ENCODE assay signal across 10 cellular contexts in the genomic region with DNA sequence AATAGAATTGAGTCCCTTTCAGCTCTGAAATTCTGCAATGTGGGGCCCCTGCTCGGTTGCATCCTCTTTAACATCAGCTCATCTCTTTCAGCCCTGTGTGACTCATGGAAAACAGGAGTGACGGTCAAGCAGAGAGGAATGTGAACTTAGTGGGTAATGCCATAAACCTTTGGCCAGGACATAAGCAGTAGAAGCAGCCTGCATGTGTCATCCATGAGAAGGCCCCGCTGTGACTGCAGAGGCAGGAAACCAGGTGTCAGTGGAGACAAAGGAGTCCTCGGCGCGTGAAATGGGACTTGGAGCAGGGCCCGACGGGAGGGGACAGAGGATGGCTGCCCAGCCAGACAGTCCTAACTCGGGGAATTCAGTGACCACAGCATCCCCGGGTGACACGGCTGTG. TPM values are rescaled to one million over a fixed set of nuclear protein-coding genes. Genes with fewer than 3 reads are reported as not detected.
DNase-seq lines count a peak whose midpoint lies in the region; ATAC-seq and TF ChIP-seq lines count a peak whose summit lies in the region.
"Had no signal": no experiment of that assay in that cellular context is flagged by ENCODE, and none has a peak within 500 bp of the region (broad histone marks: within the 10 kb centered on the region; RNA-seq: fewer than 3 reads in every experiment).

No MANE protein-coding gene starts in this region.

- no peaks in the 10 kb centered on the region for H3K36me3 Mint-ChIP-seq in effector memory CD8-positive, alpha-beta T cell (ENCODE audit: insufficient read depth)
- H3K36me3 Mint-ChIP-seq: naive thymus-derived CD8-positive, alpha-beta T cell had no signal

- CTCF ChIA-PET in AG04450 (lab: Charles Lee) = no interaction called here

- H3K27me3 ChIP-seq in AG04450 (ENCODE audit: control insufficient read depth, insufficient read depth, low read length) = no peaks in the 10 kb centered on the region
- H3K27me3 ChIP-seq in RWPE2 (ENCODE audit: insufficient read depth, poor library complexity, severe bottlenecking) = no peaks in the 10 kb centered on the region

- peaks cover 44 to 56% of the 10 kb centered on the region in 2 donors for H3K27me3 Mint-ChIP-seq in effector memory CD8-positive, alpha-beta T cell

- DNase-seq in AG04450 (ENCODE audit: low read depth, low spot score) (peak; percentile 45), HS-5 (ENCODE audit: low read depth) (peak; percentile 91), RWPE2 (ENCODE audit: low spot score) (no peak), hepatic stellate cell (ENCODE audit: low spot score) (peak; percentile 83), globus pallidus (ENCODE audit: low spot score) (no peak), NCI-H446 (lab: John Stamatoyannopoulos, UW) (no peak)
- DNase-seq in NK-92 treated with Interleukin-12 subunit alpha and Interleukin-12 subunit beta, amount 100 ng/mL, for 24 hours (lab: John Stamatoyannopoulos, UW) = no peak
- no peak for DNase-seq in effector memory CD8-positive, alpha-beta T cell
- DNase-seq: Calu3 had no signal

- TF ChIP-seq CTCF in AG04450 (IDR thresholded peaks at IDR 0.05; ENCODE audit: low read depth, low read length) (no peak), RWPE2 (IDR thresholded peaks at IDR 0.05; ENCODE audit: poor library complexity, severe bottlenecking) (no peak)

- POLR2A ChIA-PET in AG04450 (lab: Yijun Ruan, JAX) = interaction anchor here (0.6 kb wide), 1 partner anchor 23 kb away, joined by 3 read pairs; no protein-coding TSS in a partner anchor

- peaks cover 10% of the 10 kb centered on the region for H3K4me1 ChIP-seq in RWPE2 (ENCODE audit: insufficient read depth, poor library complexity, severe bottlenecking)

- peak; percentile 97 for ATAC-seq in RWPE2 (ENCODE audit: low read depth)
- ATAC-seq in effector memory CD8-positive, alpha-beta T cell (replicated peaks) = no peak
- ATAC-seq: naive thymus-derived CD8-positive, alpha-beta T cell had no signal

- H3K4me3 Mint-ChIP-seq in effector memory CD8-positive, alpha-beta T cell = no peak overlapping the region
- H3K4me3 Mint-ChIP-seq: naive thymus-derived CD8-positive, alpha-beta T cell had no signal

- H3K4me1 Mint-ChIP-seq in effector memory CD8-positive, alpha-beta T cell (ENCODE audit: low read depth in 2 of 2) = no peaks in the 10 kb centered on the region
- H3K4me1 Mint-ChIP-seq: naive thymus-derived CD8-positive, alpha-beta T cell had no signal

- no peaks in the 10 kb centered on the region for H3K9me3 Mint-ChIP-seq in effector memory CD8-positive, alpha-beta T cell
- H3K9me3 Mint-ChIP-seq: naive thymus-derived CD8-positive, alpha-beta T cell had no signal

- H3K27ac ChIP-seq in AG04450 (ENCODE audit: low read depth, low read length) = no peak overlapping the region
- H3K27ac ChIP-seq in RWPE2 (ENCODE audit: poor library complexity, severe bottlenecking) = peak overlapping the region; percentile 9

- H3K4me3 ChIP-seq in AG04450 (ENCODE audit: low read depth, low read length) = no peak overlapping the region
- no peak overlapping the region for H3K4me3 ChIP-seq in RWPE2 (ENCODE audit: severe bottlenecking)

- no peak overlapping the region for H3K27ac Mint-ChIP-seq in effector memory CD8-positive, alpha-beta T cell
- H3K27ac Mint-ChIP-seq: naive thymus-derived CD8-positive, alpha-beta T cell had no signal

- H3K9me3 ChIP-seq in AG04450 (ENCODE audit: control insufficient read depth, insufficient read depth, low read length) = no peaks in the 10 kb centered on the region
- no peaks in the 10 kb centered on the region for H3K9me3 ChIP-seq in RWPE2 (ENCODE audit: severe bottlenecking)

- H3K36me3 ChIP-seq in RWPE2 (ENCODE audit: low read depth) = no peaks in the 10 kb centered on the region

RNA-seq across cellular contexts. Expression of gene EPHB2, which starts 21.1 kb away (rescaled TPM):
- polyA plus RNA-seq in AG04450 (2011; rRNA removed) = 30.9 and 41.7 TPM in 2 replicates
- polyA minus RNA-seq in AG04450 (2011; rRNA and poly(A)+ RNA removed) = 90.5 and 127 TPM in 2 replicates
- polyA plus RNA-seq: naive thymus-derived CD8-positive, alpha-beta T cell had no signal

RNA-seq across cellular contexts. Expression of gene C1QB, which starts 36.5 kb away (rescaled TPM):
- not detected in 2 replicates for polyA plus RNA-seq in AG04450 (2011; rRNA removed)
- polyA minus RNA-seq in AG04450 (2011; rRNA and poly(A)+ RNA removed) = not detected in 2 replicates
- polyA plus RNA-seq: naive thymus-derived CD8-positive, alpha-beta T cell had no signal

RNA-seq across cellular contexts. Expression of gene C1QC, which starts 46.1 kb away (rescaled TPM):
- not detected in 2 replicates for polyA plus RNA-seq in AG04450 (2011; rRNA removed)
- not detected in 2 replicates for polyA minus RNA-seq in AG04450 (2011; rRNA and poly(A)+ RNA removed)
- polyA plus RNA-seq: naive thymus-derived CD8-positive, alpha-beta T cell had no signal

RNA-seq across cellular contexts. Expression of gene C1QA, which starts 53.1 kb away (rescaled TPM):
- not detected in 2 replicates for polyA plus RNA-seq in AG04450 (2011; rRNA removed)
- polyA minus RNA-seq in AG04450 (2011; rRNA and poly(A)+ RNA removed) = not detected in 2 replicates
- polyA plus RNA-seq: naive thymus-derived CD8-positive, alpha-beta T cell had no signal

Comparison
In these comparisons a context has a peak if more than half of its experiments do, and no peak if none do; other contexts are left out.
1. DNase-seq: peak in AG04450 (single experiment), HS-5 (single experiment) and hepatic stellate cell (single experiment); none in RWPE2 (single experiment), globus pallidus (single experiment), NK-92 treated with Interleukin-12 subunit alpha and Interleukin-12 subunit beta, amount 100 ng/mL, for 24 hours (single experiment), NCI-H446 (0 of 2) and effector memory CD8-positive, alpha-beta T cell (0 of 3).